ENCODE assay signal across 1 cellular context in genomic region chr11:119095066-119095880, GRCh38.
A peak's percentile ranks its signal among the peaks of the same experiment; 100 is the strongest.
TF ChIP-seq lines count a peak whose summit lies in the region.

No MANE protein-coding gene starts in this region.

TF ChIP-seq in HepG2, 621 proteins besides CTCF, POLR2A, EP300 and RAD21 (continued from another document and continues in another):
- TF ChIP-seq ZNF407 (CRISPR knock-in tag; IDR thresholded peaks at IDR 0.05; ENCODE audit: not compliant biosample characterization) (peak; percentile 81), SAP130 (CRISPR knock-in tag; IDR thresholded peaks at IDR 0.05; ENCODE audit: low read depth) (peak; percentile 90), TP53 (CRISPR knock-in tag; conservative IDR thresholded peaks at IDR 0.05) (peak; percentile 49; the same call in 1 of the 2 replicates), SMAD9 (CRISPR knock-in tag; IDR thresholded peaks at IDR 0.05) (peak; percentile 82), ZXDC (CRISPR knock-in tag; IDR thresholded peaks at IDR 0.05) (no peak), HMGXB4 (CRISPR knock-in tag; IDR thresholded peaks at IDR 0.05; ENCODE audit: borderline replicate concordance in 1 of 2, low read depth in 1 of 2) (peak; percentile 91 to 92), ZNF710 (CRISPR knock-in tag; IDR thresholded peaks at IDR 0.05; ENCODE audit: borderline replicate concordance) (peak; percentile 59; the same call in 1 of the 2 replicates), ZNF264 (CRISPR knock-in tag; IDR thresholded peaks at IDR 0.05) (peak; percentile 25; the same call in 1 of the 2 replicates), CCDC6 (CRISPR knock-in tag; IDR thresholded peaks at IDR 0.05) (peak; percentile 88), ZNF687 (CRISPR knock-in tag; IDR thresholded peaks at IDR 0.05) (peak; percentile 88), NBN (conservative IDR thresholded peaks at IDR 0.05) (no peak), RERE (CRISPR knock-in tag; IDR thresholded peaks at IDR 0.05; ENCODE audit: low read depth) (0 out of 2 replicates have a peak, but pooled peaks have one; percentile 23), ATF7-NPFF (CRISPR knock-in tag; IDR thresholded peaks at IDR 0.05; ENCODE audit: low read depth) (peak; percentile 82; the same call in 1 of the 2 replicates), KLF12 (CRISPR knock-in tag; IDR thresholded peaks at IDR 0.05; ENCODE audit: borderline replicate concordance) (peak; percentile 77; the same call in 1 of the 2 replicates), ZNF281 (CRISPR knock-in tag; IDR thresholded peaks at IDR 0.05; ENCODE audit: borderline replicate concordance) (peak; percentile 58; the same call in 1 of the 2 replicates), RCOR2 (CRISPR knock-in tag; IDR thresholded peaks at IDR 0.05) (0 out of 2 replicates have a peak, but pooled peaks have one; percentile 35), CHCHD3 (CRISPR knock-in tag; IDR thresholded peaks at IDR 0.05) (peak; percentile 3; the same call in 1 of the 2 replicates), SIN3B (IDR thresholded peaks at IDR 0.05; ENCODE audit: low read length) (peak; percentile 94), NFIB (CRISPR knock-in tag; IDR thresholded peaks at IDR 0.05; ENCODE audit: borderline replicate concordance) (no peak), ZNF839 (CRISPR knock-in tag; IDR thresholded peaks at IDR 0.05; ENCODE audit: borderline replicate concordance) (peak; percentile 94)
